In the genomic region with DNA sequence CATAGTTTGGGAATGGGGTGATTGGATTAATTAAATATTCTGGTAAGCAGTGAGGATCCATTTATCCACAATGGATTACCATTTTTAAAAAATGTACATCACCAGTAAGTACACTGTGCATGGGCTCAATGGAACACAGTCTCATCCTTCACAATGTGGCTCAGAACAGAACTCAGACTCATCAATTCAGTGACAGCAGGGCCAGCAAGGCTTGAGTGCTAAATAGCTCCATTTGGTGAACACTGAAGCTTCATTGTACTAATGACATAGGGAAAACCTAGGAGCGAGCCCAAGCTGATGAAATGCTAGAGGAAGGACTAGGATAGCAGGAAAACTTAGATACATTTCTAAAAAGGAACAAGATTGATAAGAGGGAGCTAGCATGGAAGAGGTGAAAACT, we compare ENCODE assay signal across 27 cellular contexts.
DNase-seq lines count a peak whose midpoint lies in the region; ATAC-seq lines count a peak whose summit lies in the region.
"Had no signal": no experiment of that assay in that cellular context is flagged by ENCODE, and none has a peak within 500 bp of the region (broad histone marks: within the 10 kb centered on the region; RNA-seq: fewer than 3 reads in every experiment).

No MANE protein-coding gene starts in this region.

- H3K27ac Mint-ChIP-seq in naive thymus-derived CD4-positive, alpha-beta T cell = no peak overlapping the region
- H3K27ac Mint-ChIP-seq: B cell; CD8-positive, alpha-beta T cell had no signal

- H3K4me3 Mint-ChIP-seq in naive thymus-derived CD4-positive, alpha-beta T cell = no peak overlapping the region
- H3K4me3 Mint-ChIP-seq: B cell; CD8-positive, alpha-beta T cell had no signal

- peaks cover 0 to 1% (median 0%) of the 10 kb centered on the region in 11 donors for H3K9me3 Mint-ChIP-seq in naive thymus-derived CD4-positive, alpha-beta T cell
- H3K9me3 Mint-ChIP-seq: CD8-positive, alpha-beta T cell had no signal

- H3K9me3 ChIP-seq in naive thymus-derived CD4-positive, alpha-beta T cell (ENCODE audit: control insufficient read depth in 2 of 3, low read length in 3 of 3) = no peaks in the 10 kb centered on the region

- POLR2A ChIA-PET in naive thymus-derived CD4-positive, alpha-beta T cell (lab: Charles Lee) = no interaction called here

- no peaks in the 10 kb centered on the region for H3K27me3 ChIP-seq in naive thymus-derived CD4-positive, alpha-beta T cell (ENCODE audit: control insufficient read depth in 2 of 2, insufficient read depth in 2 of 2, low read length in 2 of 2)
- H3K27me3 ChIP-seq: SJCRH30 had no signal

- H3K27me3 Mint-ChIP-seq in naive thymus-derived CD4-positive, alpha-beta T cell = peaks cover 2 to 26% (median 14%) of the 10 kb centered on the region in 5 donors

- H3K27ac ChIP-seq in naive thymus-derived CD4-positive, alpha-beta T cell (ENCODE audit: low read depth, low read length) = no peak overlapping the region
- H3K27ac ChIP-seq: C4-2B, SJCRH30 had no signal

- ATAC-seq in GM21390 (IDR thresholded peaks at IDR 0.05; ENCODE audit: unreplicated experiment) = no peak
- no peak for ATAC-seq in naive thymus-derived CD4-positive, alpha-beta T cell
- ATAC-seq in sciatic nerve = no peak
- ATAC-seq: CD8-positive, alpha-beta T cell; HepG2; PC-3; SK-N-SH treated with all-trans-retinoic acid at 6 μM for 48 hours had no signal

- CTCF ChIA-PET in naive thymus-derived CD4-positive, alpha-beta T cell (lab: Charles Lee) = no interaction called here

- intact Hi-C loops in naive thymus-derived CD4-positive, alpha-beta T cell (cut with micrococcal nuclease) = no loop called here
- intact Hi-C loops in sciatic nerve (cut with DNase I) = no loop called here

- peak; percentile 82 for DNase-seq in NCI-H2171 (lab: John Stamatoyannopoulos, UW)
- peak; percentile 39 for DNase-seq in NCI-H82 treated with DMSO at 0.1 percent for 48 hours (lab: John Stamatoyannopoulos, UW; ENCODE audit: unreplicated experiment)
- peak; percentile 8 for DNase-seq in inferior parietal cortex (ENCODE audit: extremely low spot score)
- peak; percentile 83 for DNase-seq in pons (ENCODE audit: low spot score)
- DNase-seq in stimulated activated CD8-positive, alpha-beta memory T cell treated with anti-CD3 and anti-CD28 coated beads, Interleukin-4, amount 100 ng/mL, for 48 hours = no peak
- no peak for DNase-seq in naive thymus-derived CD4-positive, alpha-beta T cell
- no peak for DNase-seq in sciatic nerve (ENCODE audit: low spot score)
- DNase-seq: CD8-positive, alpha-beta T cell; DMS 273 treated with DMSO at 0.1 percent for 48 hours; DMS79; EL; GDM1; Karpas-422; NCI-H1092; NCI-H1417 treated with DMSO at 0.1 percent for 48 hours; NCI-H1930; NCI-H2107; NCI-H510A; NCI-H748 treated with DMSO at 0.1 percent for 48 hours; NK-92 treated with Interleukin-12 subunit alpha and Interleukin-12 subunit beta, amount 100 ng/mL, for 24 hours; PC-3; SJCRH30 had no signal

- H3K36me3 Mint-ChIP-seq in naive thymus-derived CD4-positive, alpha-beta T cell = no peaks in the 10 kb centered on the region
- H3K36me3 Mint-ChIP-seq: CD8-positive, alpha-beta T cell had no signal

- H3K4me1 Mint-ChIP-seq in naive thymus-derived CD4-positive, alpha-beta T cell = no peaks in the 10 kb centered on the region
- H3K4me1 Mint-ChIP-seq: B cell had no signal

- H3K4me1 ChIP-seq in naive thymus-derived CD4-positive, alpha-beta T cell (ENCODE audit: control insufficient read depth in 2 of 2, insufficient read depth in 2 of 2, low read length in 2 of 2) = no peaks in the 10 kb centered on the region

- H3K4me3 ChIP-seq in naive thymus-derived CD4-positive, alpha-beta T cell (ENCODE audit: low read length) = no peak overlapping the region
- H3K4me3 ChIP-seq: SJCRH30 had no signal

- H3K36me3 ChIP-seq in naive thymus-derived CD4-positive, alpha-beta T cell (ENCODE audit: control insufficient read depth in 2 of 3, insufficient read depth in 3 of 3, low read length in 3 of 3) = no peaks in the 10 kb centered on the region
- H3K36me3 ChIP-seq: SJCRH30 had no signal

Comparison
In these comparisons a context has a peak if more than half of its experiments do, and no peak if none do; other contexts are left out.
1. DNase-seq: peak in NCI-H2171 (single experiment), NCI-H82 treated with DMSO at 0.1 percent for 48 hours (single experiment), inferior parietal cortex (single experiment) and pons (single experiment); none in stimulated activated CD8-positive, alpha-beta memory T cell treated with anti-CD3 and anti-CD28 coated beads, Interleukin-4, amount 100 ng/mL, for 48 hours (single experiment), naive thymus-derived CD4-positive, alpha-beta T cell (0 of 9) and sciatic nerve (single experiment).